26 cellular contexts compared by ENCODE assay signal in genomic region chr4:13298655-13299054, GRCh38.
DNase-seq lines count a peak whose midpoint lies in the region; ATAC-seq and TF ChIP-seq lines count a peak whose summit lies in the region.
"Had no signal": no experiment of that assay in that cellular context is flagged by ENCODE, and none has a peak within 500 bp of the region (broad histone marks: within the 10 kb centered on the region; RNA-seq: fewer than 3 reads in every experiment).

No MANE protein-coding gene starts in this region.

- no peak overlapping the region for H3K4me3 Mint-ChIP-seq in natural killer cell
- H3K4me3 Mint-ChIP-seq: activated T-cell treated with anti-CD3 and anti-CD28 coated beads, Interleukin-2, amount 50 U/mL, for 4 hours; central memory CD8-positive, alpha-beta T cell; WTC11 had no signal

- H3K4me3 ChIP-seq in astrocyte of the spinal cord (ENCODE audit: low read depth, low read length), result no peak overlapping the region
- H3K4me3 ChIP-seq in sigmoid colon, result peak overlapping the region in 3 of 4 donors; percentile 30 to 40 (median 38)

- intact Hi-C loops in left colon (cut with DNase I, micrococcal nuclease) (no loop called here), sigmoid colon (cut with DNase I) (loop anchor here (2.0 to 10.0 kb wide), 5 partner anchors 154 to 446 kb away; partner anchors contain the start of gene RAB28), natural killer cell (cut with micrococcal nuclease) (no loop called here)

- no peaks in the 10 kb centered on the region for H3K4me1 Mint-ChIP-seq in natural killer cell
- H3K4me1 Mint-ChIP-seq: central memory CD8-positive, alpha-beta T cell; WTC11 had no signal

- TF ChIP-seq CTCF in astrocyte of the spinal cord (IDR thresholded peaks at IDR 0.05; ENCODE audit: low read depth, low read length), result no peak
- peak in 1 of 4 experiments; percentile 29 for TF ChIP-seq CTCF in sigmoid colon (IDR thresholded peaks at IDR 0.05)
- no peak for TF ChIP-seq CTCF in natural killer cell (IDR thresholded peaks at IDR 0.05)

- peaks cover 15 to 19% of the 10 kb centered on the region in 2 donors for H3K9me3 Mint-ChIP-seq in natural killer cell

- H3K27ac Mint-ChIP-seq in natural killer cell, result no peak overlapping the region
- H3K27ac Mint-ChIP-seq: WTC11 had no signal

- no peak for TF ChIP-seq POLR2A in sigmoid colon (IDR thresholded peaks at IDR 0.05)

- peak; percentile 43 for DNase-seq in H4 (ENCODE audit: low spot score)
- DNase-seq in astrocyte of the spinal cord (ENCODE audit: low read depth, low spot score), result peak; percentile 15
- peak; percentile 18 to 72 for DNase-seq in left colon
- DNase-seq in sigmoid colon, result peak; percentile 95
- DNase-seq in NCI-H82 treated with DMSO at 0.1 percent for 48 hours (lab: John Stamatoyannopoulos, UW; ENCODE audit: unreplicated experiment), result no peak
- DNase-seq in natural killer cell, result no peak
- DNase-seq: activated CD4-positive, alpha-beta T cell treated with anti-CD3 and anti-CD28 coated beads, Interleukin-2, amount 50 U/mL, for 1 hour; activated gamma-delta T cell treated with Interleukin-2 at 50 U/mL for 16 hours; activated T-cell treated with anti-CD3 and anti-CD28 coated beads, Interleukin-2, amount 50 U/mL, for 4 hours; C1 segment of cervical spinal cord; Calu3; dermis blood vessel endothelial cell; kidney glomerular epithelial cell; NCI-H146; NCI-H2171; NCI-H510A; posterior cingulate gyrus; SIG-M5; stimulated activated naive CD8-positive, alpha-beta T cell treated with anti-CD3 and anti-CD28 coated beads, Interleukin-15, Interleukin-2, amounts not matched to agents 100 U/mL and 50 U/mL, for 24 hours; T1000; trophoblast cell had no signal

- H3K9me3 ChIP-seq in sigmoid colon, result peaks cover 0 to 7% (median 0%) of the 10 kb centered on the region in 4 donors

- no peaks in the 10 kb centered on the region for H3K36me3 ChIP-seq in sigmoid colon

- peak; percentile 31 for ATAC-seq in left colon
- ATAC-seq in HG02623 (IDR thresholded peaks at IDR 0.05; ENCODE audit: unreplicated experiment), result no peak
- no peak for ATAC-seq in HG02678 (IDR thresholded peaks at IDR 0.05; ENCODE audit: unreplicated experiment)
- no peak for ATAC-seq in natural killer cell
- ATAC-seq: activated T-cell treated with anti-CD3 and anti-CD28 coated beads, Interleukin-2, amount 50 U/mL, for 4 hours; Panc1; stimulated activated naive CD8-positive, alpha-beta T cell treated with anti-CD3 and anti-CD28 coated beads, Interleukin-15, Interleukin-2, amounts not matched to agents 100 U/mL and 50 U/mL, for 24 hours; WTC11 had no signal

- peaks cover 0 to 40% (median 26%) of the 10 kb centered on the region in 4 donors for H3K4me1 ChIP-seq in sigmoid colon

- peak; percentile 84 to 95 (median 86) for TF ChIP-seq EP300 in sigmoid colon (IDR thresholded peaks at IDR 0.05)

- H3K27me3 ChIP-seq in sigmoid colon, result no peaks in the 10 kb centered on the region

- H3K27ac ChIP-seq in sigmoid colon, result peak overlapping the region in 3 of 4 donors; percentile 84 to 87 (median 84)

- WGBS in sigmoid colon, 2 donors, result 79 to 85% methylated on average over 15 of the region's 15 CpGs

- no peaks in the 10 kb centered on the region for H3K27me3 Mint-ChIP-seq in natural killer cell (ENCODE audit: low read depth in 2 of 2)
- H3K27me3 Mint-ChIP-seq: central memory CD8-positive, alpha-beta T cell had no signal

- peaks cover 15% of the 10 kb centered on the region for H3K36me3 Mint-ChIP-seq in natural killer cell

- in situ Hi-C loops in astrocyte of the spinal cord (cut with HindIII; ENCODE audit: low sequenced_read_pairs), result no loop called here

Comparison
In these comparisons a context has a peak if more than half of its experiments do, and no peak if none do; other contexts are left out.
1. DNase-seq: peak in H4 (single experiment), astrocyte of the spinal cord (single experiment), left colon (2 of 2) and sigmoid colon (single experiment); none in NCI-H82 treated with DMSO at 0.1 percent for 48 hours (single experiment) and natural killer cell (single experiment).